10 cellular contexts compared by ENCODE assay signal in genomic region chr6:30679765-30680535, GRCh38. TPM values are rescaled to one million over a fixed set of nuclear protein-coding genes. Genes with fewer than 3 reads are reported as not detected.
DNase-seq lines count a peak whose midpoint lies in the region; TF ChIP-seq lines count a peak whose summit lies in the region.
"Had no signal": no experiment of that assay in that cellular context is flagged by ENCODE, and none has a peak within 500 bp of the region (broad histone marks: within the 10 kb centered on the region; RNA-seq: fewer than 3 reads in every experiment).

No MANE protein-coding gene starts in this region.

- H3K9me3 ChIP-seq in iPS-20b (ENCODE audit: insufficient read depth, low read depth, low read length) (no peaks in the 10 kb centered on the region), stomach smooth muscle (ENCODE audit: control insufficient read depth in 2 of 2, low read length in 2 of 2) (no peaks in the 10 kb centered on the region)

- H3K36me3 Mint-ChIP-seq in T-helper 1 cell treated with Interleukin-12 subunit alpha and Interleukin-12 subunit beta and Interleukin-4 antibody, amounts not matched to agents 30 μg/mL and 1 μg/mL, for 36 hours (ENCODE audit: low read depth): peaks cover 62% of the 10 kb centered on the region
- peaks cover 70% of the 10 kb centered on the region for H3K36me3 Mint-ChIP-seq in activated T-helper 1 cell treated with anti-CD3 and anti-CD28 coated beads, Interleukin-12 subunit alpha, Interleukin-12 subunit beta, Interleukin-2, Interleukin-4 antibody, amounts not matched to agents 30 ng/mL and 10 ng/mL and 1 ng/mL, durations not matched to agents 14 hours and 24 hours and 36 hours (ENCODE audit: low read depth)
- H3K36me3 Mint-ChIP-seq in mesothelial cell of epicardium: peaks cover 12% of the 10 kb centered on the region

- H3K27me3 ChIP-seq in iPS-20b (ENCODE audit: insufficient read depth, low read length): no peaks in the 10 kb centered on the region
- no peaks in the 10 kb centered on the region for H3K27me3 ChIP-seq in stomach smooth muscle (ENCODE audit: control insufficient read depth in 1 of 2, insufficient read depth in 2 of 2, low read length in 2 of 2)

- intact Hi-C loops in activated T-helper 1 cell treated with anti-CD3 and anti-CD28 coated beads, Interleukin-12 subunit alpha, Interleukin-12 subunit beta, Interleukin-2, Interleukin-4 antibody, amounts not matched to agents 30 ng/mL and 10 ng/mL and 1 ng/mL, durations not matched to agents 14 hours and 24 hours and 36 hours (cut with micrococcal nuclease): loop anchor here (1.0 to 10.0 kb wide), 8 partner anchors 11 to 812 kb away; partner anchors contain the start of genes POLR1H, PPP1R11 and TRIM39

- H3K27me3 Mint-ChIP-seq in T-helper 1 cell treated with Interleukin-12 subunit alpha and Interleukin-12 subunit beta and Interleukin-4 antibody, amounts not matched to agents 30 μg/mL and 1 μg/mL, for 36 hours (ENCODE audit: low read depth): no peaks in the 10 kb centered on the region
- no peaks in the 10 kb centered on the region for H3K27me3 Mint-ChIP-seq in activated T-helper 1 cell treated with anti-CD3 and anti-CD28 coated beads, Interleukin-12 subunit alpha, Interleukin-12 subunit beta, Interleukin-2, Interleukin-4 antibody, amounts not matched to agents 30 ng/mL and 10 ng/mL and 1 ng/mL, durations not matched to agents 14 hours and 24 hours and 36 hours (ENCODE audit: insufficient read depth)
- H3K27me3 Mint-ChIP-seq in mesothelial cell of epicardium (ENCODE audit: low read depth): no peaks in the 10 kb centered on the region

- H3K27ac ChIP-seq in iPS-20b (ENCODE audit: low read length) (no peak overlapping the region), stomach smooth muscle (ENCODE audit: low read length) (peak overlapping the region; percentile 98)

- peak overlapping the region; percentile 100 for H3K4me3 Mint-ChIP-seq in T-helper 1 cell treated with Interleukin-12 subunit alpha and Interleukin-12 subunit beta and Interleukin-4 antibody, amounts not matched to agents 30 μg/mL and 1 μg/mL, for 36 hours
- H3K4me3 Mint-ChIP-seq in activated T-helper 1 cell treated with anti-CD3 and anti-CD28 coated beads, Interleukin-12 subunit alpha, Interleukin-12 subunit beta, Interleukin-2, Interleukin-4 antibody, amounts not matched to agents 30 ng/mL and 10 ng/mL and 1 ng/mL, durations not matched to agents 14 hours and 24 hours and 36 hours: peak overlapping the region; percentile 94
- H3K4me3 Mint-ChIP-seq in mesothelial cell of epicardium: no peak overlapping the region

- peaks cover 27% of the 10 kb centered on the region for H3K4me1 Mint-ChIP-seq in T-helper 1 cell treated with Interleukin-12 subunit alpha and Interleukin-12 subunit beta and Interleukin-4 antibody, amounts not matched to agents 30 μg/mL and 1 μg/mL, for 36 hours (ENCODE audit: low read depth)
- H3K4me1 Mint-ChIP-seq in activated T-helper 1 cell treated with anti-CD3 and anti-CD28 coated beads, Interleukin-12 subunit alpha, Interleukin-12 subunit beta, Interleukin-2, Interleukin-4 antibody, amounts not matched to agents 30 ng/mL and 10 ng/mL and 1 ng/mL, durations not matched to agents 14 hours and 24 hours and 36 hours (ENCODE audit: low read depth): peaks cover 28% of the 10 kb centered on the region
- peaks cover 45% of the 10 kb centered on the region for H3K4me1 Mint-ChIP-seq in mesothelial cell of epicardium

- peaks cover 26% of the 10 kb centered on the region; the same call in 1 of the 2 replicates for H3K4me1 ChIP-seq in iPS-20b (ENCODE audit: insufficient read depth, low read length)
- H3K4me1 ChIP-seq in stomach smooth muscle (ENCODE audit: control insufficient read depth, insufficient read depth, low read length): peaks cover 57% of the 10 kb centered on the region

- peak overlapping the region; percentile 67 for H3K27ac Mint-ChIP-seq in T-helper 1 cell treated with Interleukin-12 subunit alpha and Interleukin-12 subunit beta and Interleukin-4 antibody, amounts not matched to agents 30 μg/mL and 1 μg/mL, for 36 hours
- H3K27ac Mint-ChIP-seq in activated T-helper 1 cell treated with anti-CD3 and anti-CD28 coated beads, Interleukin-12 subunit alpha, Interleukin-12 subunit beta, Interleukin-2, Interleukin-4 antibody, amounts not matched to agents 30 ng/mL and 10 ng/mL and 1 ng/mL, durations not matched to agents 14 hours and 24 hours and 36 hours: peak overlapping the region; percentile 72
- H3K27ac Mint-ChIP-seq in mesothelial cell of epicardium: no peak overlapping the region

- H3K4me3 ChIP-seq in iPS-20b (ENCODE audit: low read length): peak overlapping the region; percentile 54; the same call in 1 of the 2 replicates
- peak overlapping the region; percentile 1 to 96 for H3K4me3 ChIP-seq in stomach smooth muscle (ENCODE audit: low read length in 2 of 2)

- no peaks in the 10 kb centered on the region for H3K9me3 Mint-ChIP-seq in T-helper 1 cell treated with Interleukin-12 subunit alpha and Interleukin-12 subunit beta and Interleukin-4 antibody, amounts not matched to agents 30 μg/mL and 1 μg/mL, for 36 hours
- H3K9me3 Mint-ChIP-seq in activated T-helper 1 cell treated with anti-CD3 and anti-CD28 coated beads, Interleukin-12 subunit alpha, Interleukin-12 subunit beta, Interleukin-2, Interleukin-4 antibody, amounts not matched to agents 30 ng/mL and 10 ng/mL and 1 ng/mL, durations not matched to agents 14 hours and 24 hours and 36 hours: no peaks in the 10 kb centered on the region
- no peaks in the 10 kb centered on the region for H3K9me3 Mint-ChIP-seq in mesothelial cell of epicardium

- H3K9ac ChIP-seq in iPS-20b (ENCODE audit: low read depth, low read length) (peak overlapping the region; percentile 67), stomach smooth muscle (ENCODE audit: low read length in 2 of 2) (peak overlapping the region; percentile 8 to 64)

- H3K36me3 ChIP-seq in iPS-20b (ENCODE audit: insufficient read depth, low read depth, low read length) (peaks cover 23% of the 10 kb centered on the region), stomach smooth muscle (ENCODE audit: control insufficient read depth in 2 of 2, insufficient read depth in 2 of 2, low read length in 2 of 2) (peaks cover 24 to 34% of the 10 kb centered on the region in 2 donors)

- no peak for TF ChIP-seq CTCF in mesothelial cell of epicardium (IDR thresholded peaks at IDR 0.05; ENCODE audit: unreplicated experiment)

- no peak for DNase-seq in T-helper 1 cell
- no peak for DNase-seq in activated T-helper 1 cell treated with anti-CD3 and anti-CD28 coated beads, Interleukin-12 subunit alpha, Interleukin-12 subunit beta, Interleukin-2, Interleukin-4 antibody, amounts not matched to agents 30 ng/mL and 10 ng/mL and 1 ng/mL, durations not matched to agents 14 hours and 24 hours and 36 hours (ENCODE audit: low spot score)
- DNase-seq in T-helper 9 cell: no peak
- DNase-seq in HPDE6-E6E7 (ENCODE audit: extremely low spot score): no peak
- DNase-seq in mesothelial cell of epicardium (ENCODE audit: low spot score in 2 of 2, unreplicated experiment in 2 of 2): no peak
- DNase-seq: 8988T; activated CD4-positive, alpha-beta T cell treated with anti-CD3 and anti-CD28 coated beads, Interleukin-2, amount 50 U/mL, for 1 hour had no signal

RNA-seq across cellular contexts. Expression of gene PPP1R18, which starts 6.5 kb away (rescaled TPM):
- 203 and 213 TPM in 2 replicates for total RNA-seq in activated T-helper 1 cell treated with anti-CD3 and anti-CD28 coated beads, Interleukin-12 subunit alpha, Interleukin-12 subunit beta, Interleukin-2, Interleukin-4 antibody, amounts not matched to agents 30 ng/mL and 10 ng/mL and 1 ng/mL, durations not matched to agents 14 hours and 24 hours and 36 hours
- total RNA-seq in mesothelial cell of epicardium: 28.8 to 30.6 TPM (median 29.5 TPM) in 3 replicates

RNA-seq across cellular contexts. Expression of gene DHX16, which starts 7.1 kb away (rescaled TPM):
- 52.0 and 54.2 TPM in 2 replicates for total RNA-seq in activated T-helper 1 cell treated with anti-CD3 and anti-CD28 coated beads, Interleukin-12 subunit alpha, Interleukin-12 subunit beta, Interleukin-2, Interleukin-4 antibody, amounts not matched to agents 30 ng/mL and 10 ng/mL and 1 ng/mL, durations not matched to agents 14 hours and 24 hours and 36 hours
- 23.5 to 26.7 TPM (median 25.2 TPM) in 3 replicates for total RNA-seq in mesothelial cell of epicardium

RNA-seq across cellular contexts. Expression of gene NRM, which starts 10.8 kb away (rescaled TPM):
- 15.5 and 15.9 TPM in 2 replicates for total RNA-seq in activated T-helper 1 cell treated with anti-CD3 and anti-CD28 coated beads, Interleukin-12 subunit alpha, Interleukin-12 subunit beta, Interleukin-2, Interleukin-4 antibody, amounts not matched to agents 30 ng/mL and 10 ng/mL and 1 ng/mL, durations not matched to agents 14 hours and 24 hours and 36 hours
- total RNA-seq in mesothelial cell of epicardium: 34.6 to 40.2 TPM (median 36.1 TPM) in 3 replicates

RNA-seq across cellular contexts. Expression of gene C6orf136, which starts 33.0 kb away (rescaled TPM):
- 23.9 and 36.0 TPM in 2 replicates for total RNA-seq in activated T-helper 1 cell treated with anti-CD3 and anti-CD28 coated beads, Interleukin-12 subunit alpha, Interleukin-12 subunit beta, Interleukin-2, Interleukin-4 antibody, amounts not matched to agents 30 ng/mL and 10 ng/mL and 1 ng/mL, durations not matched to agents 14 hours and 24 hours and 36 hours
- total RNA-seq in mesothelial cell of epicardium: 12.0 to 15.8 TPM (median 15.0 TPM) in 3 replicates

RNA-seq across cellular contexts. Expression of gene MDC1, which starts 37.1 kb away (rescaled TPM):
- 93.7 and 95.7 TPM in 2 replicates for total RNA-seq in activated T-helper 1 cell treated with anti-CD3 and anti-CD28 coated beads, Interleukin-12 subunit alpha, Interleukin-12 subunit beta, Interleukin-2, Interleukin-4 antibody, amounts not matched to agents 30 ng/mL and 10 ng/mL and 1 ng/mL, durations not matched to agents 14 hours and 24 hours and 36 hours
- total RNA-seq in mesothelial cell of epicardium: 49.7 to 51.9 TPM (median 49.8 TPM) in 3 replicates
